Comparison of ENCODE assay signal across 2 cellular contexts in the genomic region with DNA sequence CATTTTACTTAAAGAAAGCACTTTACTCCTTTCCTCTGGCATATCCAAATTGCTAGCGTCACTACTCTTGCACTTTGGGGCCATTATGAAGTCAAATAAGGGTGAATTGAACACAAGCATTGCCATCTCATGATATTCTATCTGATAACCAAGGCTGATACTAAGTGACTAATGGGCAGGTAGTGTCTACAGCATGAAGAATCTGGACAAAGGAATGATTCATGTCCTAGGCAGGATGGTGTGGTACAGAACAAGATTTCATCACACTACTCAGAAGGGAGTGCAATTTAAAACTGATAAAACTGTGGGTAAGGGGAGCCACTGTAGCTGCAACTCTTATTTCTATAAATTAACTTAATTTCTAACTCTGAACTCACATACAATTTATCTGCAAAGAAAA.
TF ChIP-seq lines count a peak whose summit lies in the region.

No MANE protein-coding gene starts in this region.

TF ChIP-seq in A549, 52 proteins besides CTCF, POLR2A, EP300 and RAD21:
- TF ChIP-seq HEYL (CRISPR knock-in tag; IDR thresholded peaks at IDR 0.05), result no peak
- no peak for TF ChIP-seq HOXB13 (CRISPR knock-in tag; IDR thresholded peaks at IDR 0.05; ENCODE audit: low read depth)
- TF ChIP-seq RNF2 (IDR thresholded peaks at IDR 0.05; ENCODE audit: borderline replicate concordance, low read depth), result no peak
- TF ChIP-seq POLR2AphosphoS2 (conservative IDR thresholded peaks at IDR 0.05; ENCODE audit: low read length), result no peak

TF ChIP-seq in IMR-90, 13 proteins besides CTCF, POLR2A, EP300 and RAD21:
- TF ChIP-seq, protein P1, sequence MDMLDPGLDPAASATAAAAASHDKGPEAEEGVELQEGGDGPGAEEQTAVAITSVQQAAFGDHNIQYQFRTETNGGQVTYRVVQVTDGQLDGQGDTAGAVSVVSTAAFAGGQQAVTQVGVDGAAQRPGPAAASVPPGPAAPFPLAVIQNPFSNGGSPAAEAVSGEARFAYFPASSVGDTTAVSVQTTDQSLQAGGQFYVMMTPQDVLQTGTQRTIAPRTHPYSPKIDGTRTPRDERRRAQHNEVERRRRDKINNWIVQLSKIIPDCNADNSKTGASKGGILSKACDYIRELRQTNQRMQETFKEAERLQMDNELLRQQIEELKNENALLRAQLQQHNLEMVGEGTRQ (IDR thresholded peaks at IDR 0.05; ENCODE audit: low read depth, low read length), result no peak
- TF ChIP-seq NFE2L2 (IDR thresholded peaks at IDR 0.05; ENCODE audit: low read depth, low read length) (no peak), RCOR1 (IDR thresholded peaks at IDR 0.05; ENCODE audit: insufficient replicate concordance, low read length) (no peak), SMC3 (IDR thresholded peaks at IDR 0.05; ENCODE audit: low read depth, low read length) (no peak), FOS (IDR thresholded peaks at IDR 0.05; ENCODE audit: low read depth, low read length) (no peak), MAFK (IDR thresholded peaks at IDR 0.05; ENCODE audit: low read depth, low read length) (no peak), CEBPB (IDR thresholded peaks at IDR 0.05; ENCODE audit: low read depth, low read length) (no peak), MXI1 (IDR thresholded peaks at IDR 0.05; ENCODE audit: borderline replicate concordance, low read depth, low read length) (no peak), RFX5 (IDR thresholded peaks at IDR 0.05; ENCODE audit: low read depth, low read length) (no peak), BHLHE40 (IDR thresholded peaks at IDR 0.05; ENCODE audit: low read depth, low read length) (no peak)
- TF ChIP-seq, protein P2, sequence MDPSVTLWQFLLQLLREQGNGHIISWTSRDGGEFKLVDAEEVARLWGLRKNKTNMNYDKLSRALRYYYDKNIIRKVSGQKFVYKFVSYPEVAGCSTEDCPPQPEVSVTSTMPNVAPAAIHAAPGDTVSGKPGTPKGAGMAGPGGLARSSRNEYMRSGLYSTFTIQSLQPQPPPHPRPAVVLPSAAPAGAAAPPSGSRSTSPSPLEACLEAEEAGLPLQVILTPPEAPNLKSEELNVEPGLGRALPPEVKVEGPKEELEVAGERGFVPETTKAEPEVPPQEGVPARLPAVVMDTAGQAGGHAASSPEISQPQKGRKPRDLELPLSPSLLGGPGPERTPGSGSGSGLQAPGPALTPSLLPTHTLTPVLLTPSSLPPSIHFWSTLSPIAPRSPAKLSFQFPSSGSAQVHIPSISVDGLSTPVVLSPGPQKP (IDR thresholded peaks at IDR 0.05; ENCODE audit: borderline replicate concordance, low read depth, low read length), result no peak
